In the genomic region with DNA sequence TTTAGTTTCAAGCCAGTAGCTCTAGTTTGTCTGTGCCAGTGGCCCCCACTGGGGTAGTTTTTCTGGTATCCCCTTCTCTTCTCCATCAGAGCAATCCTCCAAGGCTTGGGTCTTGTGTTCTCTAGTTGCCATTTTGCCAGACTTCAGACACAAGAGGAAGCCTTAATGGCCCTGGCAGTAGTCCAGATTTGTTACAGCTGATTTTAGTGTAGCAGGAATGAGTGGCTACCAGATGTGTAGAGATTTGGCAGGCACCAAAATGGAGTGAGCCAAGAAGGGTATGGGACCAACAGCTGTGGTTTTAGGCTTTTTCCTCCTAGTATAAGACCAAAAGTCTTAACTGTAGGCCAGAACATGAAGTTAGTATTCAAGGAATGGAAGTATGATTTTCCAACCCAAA, we compare ENCODE assay signal across 16 cellular contexts. TPM values are rescaled to one million over a fixed set of nuclear protein-coding genes. Genes with fewer than 3 reads are reported as not detected.
DNase-seq lines count a peak whose midpoint lies in the region; ATAC-seq and TF ChIP-seq lines count a peak whose summit lies in the region.
"Had no signal": no experiment of that assay in that cellular context is flagged by ENCODE, and none has a peak within 500 bp of the region (broad histone marks: within the 10 kb centered on the region; RNA-seq: fewer than 3 reads in every experiment).

No MANE protein-coding gene starts in this region.

- no peaks in the 10 kb centered on the region for H3K9me2 ChIP-seq in hepatocyte (replicated peaks; ENCODE audit: insufficient read depth)

- no peaks in the 10 kb centered on the region for H3K27me3 ChIP-seq in hepatocyte
- H3K27me3 ChIP-seq: right atrium auricular region, thyroid gland had no signal

- peak; percentile 10 for DNase-seq in NCI-H2171 treated with DMSO at 0.1 percent for 48 hours (lab: John Stamatoyannopoulos, UW)
- DNase-seq in NCI-H2171 (lab: John Stamatoyannopoulos, UW) = no peak
- peak; percentile 38 for DNase-seq in GM04504 (ENCODE audit: low read depth)
- peak; percentile 78 for DNase-seq in RPMI7951 (ENCODE audit: low read depth)
- no peak for DNase-seq in hepatocyte (ENCODE audit: low spot score)
- DNase-seq: ACHN; activated CD8-positive, alpha-beta memory T cell treated with anti-CD3 and anti-CD28 coated beads, Interleukin-2, amount 50 U/mL, for 4 hours; activated naive CD4-positive, alpha-beta T cell treated with anti-CD3 and anti-CD28 coated beads, Interleukin-2, amount 10 ng/mL, durations not matched to agents 7 days and 5 days; foreskin melanocyte; MV-4-11; SIG-M5; thyroid gland had no signal

- peaks cover 14% of the 10 kb centered on the region for H3K36me3 ChIP-seq in hepatocyte (replicated peaks; ENCODE audit: insufficient read depth, low read depth)

- H3K27ac ChIP-seq in hepatocyte = peak overlapping the region; percentile 73
- H3K27ac ChIP-seq: thyroid gland had no signal

- no peak for ATAC-seq in HG02588 (IDR thresholded peaks at IDR 0.05; ENCODE audit: unreplicated experiment)
- no peak for ATAC-seq in GM18520 (IDR thresholded peaks at IDR 0.05; ENCODE audit: unreplicated experiment)
- no peak for ATAC-seq in GM19351 (IDR thresholded peaks at IDR 0.05; ENCODE audit: unreplicated experiment)

- H4K20me1 ChIP-seq in hepatocyte (ENCODE audit: insufficient read depth, poor library complexity, severe bottlenecking) = no peaks in the 10 kb centered on the region

- H2AFZ ChIP-seq in hepatocyte = no peak overlapping the region

- peaks cover 11% of the 10 kb centered on the region for H3K4me1 ChIP-seq in hepatocyte (ENCODE audit: insufficient read depth)
- H3K4me1 ChIP-seq: thyroid gland had no signal

- no peak overlapping the region for H3K4me3 ChIP-seq in hepatocyte
- H3K4me3 ChIP-seq: right atrium auricular region, thyroid gland had no signal

- peaks cover 14% of the 10 kb centered on the region for H3K79me2 ChIP-seq in hepatocyte

- H3K9me3 ChIP-seq in hepatocyte (ENCODE audit: low read depth) = no peaks in the 10 kb centered on the region
- H3K9me3 ChIP-seq: right atrium auricular region, thyroid gland had no signal

- no peak overlapping the region for H3K4me2 ChIP-seq in hepatocyte

- TF ChIP-seq CTCF in hepatocyte (IDR thresholded peaks at IDR 0.05; ENCODE audit: poor library complexity) = no peak

RNA-seq across cellular contexts. Expression of gene ACP6, which starts 56.8 kb away (rescaled TPM):
- total RNA-seq in RPMI7951 (2014; rRNA removed; shearing (Covaris generic)) = 5.7 and 7.9 TPM in 2 replicates
- 14.2 and 16.8 TPM in 2 replicates for total RNA-seq in hepatocyte
- polyA plus RNA-seq in hepatocyte = 29.9 and 47.1 TPM in 2 replicates

Comparison
In these comparisons a context has a peak if more than half of its experiments do, and no peak if none do; other contexts are left out.
1. DNase-seq: peak in NCI-H2171 treated with DMSO at 0.1 percent for 48 hours (single experiment), GM04504 (single experiment) and RPMI7951 (single experiment); none in NCI-H2171 (single experiment) and hepatocyte (single experiment).